In the genomic region with DNA sequence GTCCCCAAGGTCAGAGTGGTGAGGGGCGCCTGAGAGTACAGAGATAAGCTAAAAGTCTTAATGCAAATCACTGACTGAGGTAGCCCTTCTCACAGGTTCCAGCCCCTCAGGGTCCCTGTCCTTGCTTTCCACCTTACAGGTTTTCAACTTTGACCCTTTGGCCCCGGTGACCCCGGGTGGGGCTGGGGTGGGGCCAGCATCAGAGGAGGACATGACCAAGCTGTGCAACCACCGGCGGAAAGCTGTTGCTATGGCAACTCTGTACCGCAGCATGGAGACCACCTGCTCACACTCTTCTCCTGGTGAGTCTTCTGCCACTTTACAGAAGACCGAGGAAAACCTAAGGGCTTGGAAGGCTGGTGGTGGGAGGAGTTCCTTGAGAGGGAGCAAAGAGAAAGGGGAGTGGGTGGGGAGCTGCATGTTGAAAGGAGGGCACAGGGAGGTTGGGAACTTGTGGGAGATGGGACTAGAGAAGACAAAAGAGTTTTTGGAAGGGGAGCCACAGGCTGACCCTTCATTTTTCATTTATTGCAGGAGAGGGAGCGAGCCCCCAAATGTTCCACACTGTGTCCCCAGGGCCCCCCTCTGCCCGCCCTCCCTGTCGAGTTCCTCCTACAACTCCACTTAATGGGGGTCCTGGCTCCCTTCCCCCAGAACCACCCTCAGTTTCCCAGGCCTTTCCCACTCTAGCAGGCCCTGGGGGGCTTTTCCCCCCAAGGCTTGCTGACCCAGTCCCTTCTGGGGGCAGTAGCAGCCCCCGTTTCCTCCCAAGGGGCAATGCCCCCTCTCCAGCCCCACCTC, we compare ENCODE assay signal across 9 cellular contexts. TPM values are rescaled to one million over a fixed set of nuclear protein-coding genes. Genes with fewer than 3 reads are reported as not detected.
DNase-seq lines count a peak whose midpoint lies in the region; ATAC-seq and TF ChIP-seq lines count a peak whose summit lies in the region.
"Had no signal": no experiment of that assay in that cellular context is flagged by ENCODE, and none has a peak within 500 bp of the region (broad histone marks: within the 10 kb centered on the region; RNA-seq: fewer than 3 reads in every experiment).

No MANE protein-coding gene starts in this region.

- peak overlapping the region; percentile 99 for H3K27ac Mint-ChIP-seq in stimulated activated memory B cell treated with anti-CD40 and anti-IgM and Interleukin-4, amounts not matched to agents 10 μg/mL and 1 μg/mL and 100 μg/mL, for 72 hours

- peak overlapping the region; percentile 99 for H3K27ac ChIP-seq in VCaP

- H3K36me3 Mint-ChIP-seq in stimulated activated memory B cell treated with anti-CD40 and anti-IgM and Interleukin-4, amounts not matched to agents 10 μg/mL and 1 μg/mL and 100 μg/mL, for 72 hours: peaks cover 47% of the 10 kb centered on the region

- H3K27me3 Mint-ChIP-seq in stimulated activated memory B cell treated with anti-CD40 and anti-IgM and Interleukin-4, amounts not matched to agents 10 μg/mL and 1 μg/mL and 100 μg/mL, for 72 hours: no peaks in the 10 kb centered on the region

- DNase-seq in NCI-H748 (lab: John Stamatoyannopoulos, UW; ENCODE audit: unreplicated experiment): peak; percentile 21
- DNase-seq in NCI-H748 treated with DMSO at 0.1 percent for 48 hours (lab: John Stamatoyannopoulos, UW): no peak
- no peak for DNase-seq in fibroblast of villous mesenchyme (ENCODE audit: low read depth)
- DNase-seq in NCI-H1092 (lab: John Stamatoyannopoulos, UW): no peak
- DNase-seq: NCI-H2081 had no signal

- H3K9me3 Mint-ChIP-seq in stimulated activated memory B cell treated with anti-CD40 and anti-IgM and Interleukin-4, amounts not matched to agents 10 μg/mL and 1 μg/mL and 100 μg/mL, for 72 hours: no peaks in the 10 kb centered on the region

- ATAC-seq in stimulated activated memory B cell treated with anti-CD40 and anti-IgM and Interleukin-4, amounts not matched to agents 10 μg/mL and 1 μg/mL and 100 μg/mL, for 72 hours: no peak
- ATAC-seq in GM18861 (IDR thresholded peaks at IDR 0.05; ENCODE audit: unreplicated experiment): no peak
- ATAC-seq in HG03039 (IDR thresholded peaks at IDR 0.05; ENCODE audit: unreplicated experiment): no peak

- peaks cover 61% of the 10 kb centered on the region for H3K4me1 Mint-ChIP-seq in stimulated activated memory B cell treated with anti-CD40 and anti-IgM and Interleukin-4, amounts not matched to agents 10 μg/mL and 1 μg/mL and 100 μg/mL, for 72 hours

- H3K4me3 Mint-ChIP-seq in stimulated activated memory B cell treated with anti-CD40 and anti-IgM and Interleukin-4, amounts not matched to agents 10 μg/mL and 1 μg/mL and 100 μg/mL, for 72 hours: peak overlapping the region; percentile 97

- peak overlapping the region; percentile 87 for H3K4me3 ChIP-seq in fibroblast of villous mesenchyme (ENCODE audit: low read depth, low read length)

- no peak for TF ChIP-seq CTCF in VCaP (conservative IDR thresholded peaks at IDR 0.05)
- TF ChIP-seq CTCF in fibroblast of villous mesenchyme (IDR thresholded peaks at IDR 0.05; ENCODE audit: insufficient read depth, low read depth, low read length): no peak

RNA-seq across cellular contexts. Expression of gene MBD6, which starts 2.4 kb away (rescaled TPM):
- total RNA-seq in fibroblast of villous mesenchyme: 4.8 and 6.9 TPM in 2 replicates

RNA-seq across cellular contexts. Expression of gene DDIT3, which starts 4.7 kb away (rescaled TPM):
- total RNA-seq in fibroblast of villous mesenchyme: 18.1 and 56.7 TPM in 2 replicates

RNA-seq across cellular contexts. Expression of gene DCTN2, which starts 22.0 kb away (rescaled TPM):
- 111 and 120 TPM in 2 replicates for total RNA-seq in fibroblast of villous mesenchyme

RNA-seq across cellular contexts. Expression of gene KIF5A, which starts 24.8 kb away (rescaled TPM):
- total RNA-seq in fibroblast of villous mesenchyme: 0.86 and 1.3 TPM in 2 replicates

RNA-seq across cellular contexts. Expression of gene MARS1, which starts 37.1 kb away (rescaled TPM):
- total RNA-seq in fibroblast of villous mesenchyme: 158 and 244 TPM in 2 replicates
